8 cellular contexts compared by ENCODE assay signal in genomic region chr20:3204124-3204794, GRCh38. TPM values are rescaled to one million over a fixed set of nuclear protein-coding genes. Genes with fewer than 3 reads are reported as not detected.
DNase-seq lines count a peak whose midpoint lies in the region; ATAC-seq and TF ChIP-seq lines count a peak whose summit lies in the region.

Gene DDRGK1 (minus strand): TSS chr20:3204682. CDS start chr20:3204627, 55 bp downstream.

- peaks cover 8% of the 10 kb centered on the region for H3K36me3 ChIP-seq in fibroblast of lung (ENCODE audit: control insufficient read depth, insufficient read depth, low read length)

- H3K27me3 Mint-ChIP-seq in natural killer cell (ENCODE audit: low read depth in 2 of 2) = no peaks in the 10 kb centered on the region

- H3K27ac ChIP-seq in fibroblast of lung (ENCODE audit: insufficient read depth, low read length) = peak within 1 kb of the TSS; percentile 80

- intact Hi-C loops in natural killer cell (cut with micrococcal nuclease) = loop anchor here (1.0 kb wide), 1 partner anchor 45 kb away; the partner anchor contains the start of genes FASTKD5 and UBOX5

- H3K4me3 Mint-ChIP-seq in natural killer cell = peak within 1 kb of the TSS; percentile 95

- peak within 1 kb of the TSS; percentile 89 for H3K9ac ChIP-seq in fibroblast of lung (ENCODE audit: insufficient read depth, low read length)

- peak; percentile 70 for ATAC-seq in GM21717 (IDR thresholded peaks at IDR 0.05; ENCODE audit: unreplicated experiment)
- ATAC-seq in natural killer cell = peak; percentile 92 to 97 (median 94)

- no peaks in the 10 kb centered on the region for H3K36me3 Mint-ChIP-seq in natural killer cell

- peak within 1 kb of the TSS; percentile 92 to 95 for H3K27ac Mint-ChIP-seq in natural killer cell

- H3K4me2 ChIP-seq in fibroblast of lung (ENCODE audit: extremely low read depth, insufficient read depth, low read length) = peak within 1 kb of the TSS; percentile 96

- H3K4me3 ChIP-seq in fibroblast of lung (replicated peaks in 1 of 4; ENCODE audit: control extremely low read depth in 1 of 4, insufficient read depth in 1 of 4, low read depth in 3 of 4, low read length in 4 of 4) = peak within 1 kb of the TSS; percentile 71 to 97 (median 86)

- peaks cover 4% of the 10 kb centered on the region for H3K4me1 ChIP-seq in fibroblast of lung (ENCODE audit: control insufficient read depth, extremely low read depth, insufficient read depth, low read length)

- peaks cover 21% of the 10 kb centered on the region for H3K79me2 ChIP-seq in fibroblast of lung (ENCODE audit: control insufficient read depth, insufficient read depth, low read length)

- no peaks in the 10 kb centered on the region for H3K27me3 ChIP-seq in fibroblast of lung (ENCODE audit: control insufficient read depth, insufficient read depth, low read length)

- TF ChIP-seq CTCF in fibroblast of lung (conservative IDR thresholded peaks at IDR 0.05 in 1 of 2, IDR thresholded peaks at IDR 0.05 in 1 of 2; ENCODE audit: low read depth in 1 of 2, low read length in 2 of 2) (no peak), natural killer cell (IDR thresholded peaks at IDR 0.05) (no peak)

- DNase-seq in DMS53 (lab: John Stamatoyannopoulos, UW) (peak; percentile 95), KG1 (lab: John Stamatoyannopoulos, UW) (peak; percentile 96), RPMI8226 (peak; percentile 89), fibroblast of lung (ENCODE audit: low read depth in 2 of 2) (peak; percentile 64 to 82), natural killer cell (peak; percentile 94)
- DNase-seq in activated T-helper 1 cell treated with anti-CD3 and anti-CD28 coated beads, Interleukin-2, amount 50 U/mL, for 16 hours (ENCODE audit: low read depth in 1 of 2, low spot score in 1 of 2) = peak; percentile 80 to 81
- peak; percentile 81 to 99 (median 92) for DNase-seq in stimulated activated naive CD4-positive, alpha-beta T cell (lab: John Stamatoyannopoulos, UW)

- no peaks in the 10 kb centered on the region for H4K20me1 ChIP-seq in fibroblast of lung (ENCODE audit: control insufficient read depth, extremely low read depth, insufficient read depth, low read length)

- H3K9me3 ChIP-seq in fibroblast of lung (ENCODE audit: control insufficient read depth, insufficient read depth, low read depth, low read length) = no peaks in the 10 kb centered on the region

- no peaks in the 10 kb centered on the region for H3K9me3 Mint-ChIP-seq in natural killer cell

- H3K4me1 Mint-ChIP-seq in natural killer cell = peaks cover 25 to 31% of the 10 kb centered on the region in 2 donors

- peak within 1 kb of the TSS; percentile 95 for H2AFZ ChIP-seq in fibroblast of lung (ENCODE audit: low read length)

RNA-seq across cellular contexts. Expression of gene DDRGK1, which starts in this region (rescaled TPM):
- 32.9 and 35.5 TPM in 2 replicates for total RNA-seq in fibroblast of lung
- 37.5 and 42.4 TPM in 2 replicates for polyA plus RNA-seq in fibroblast of lung
- polyA plus RNA-seq in fibroblast of lung (2012) = 39.9 and 51.2 TPM in 2 replicates
- 9.5 and 15.7 TPM in 2 replicates for polyA minus RNA-seq in fibroblast of lung (ENCODE audit: low replicate concordance)
- total RNA-seq in natural killer cell = 10 to 100 TPM; 47.8 to 52.6 (median 52.4) TPM

Comparison
In these comparisons a context has a peak if more than half of its experiments do, and no peak if none do; other contexts are left out.
1. Peak in every context shown above with its lines: DNase-seq, ATAC-seq, H3K4me3 ChIP-seq and H3K27ac ChIP-seq.